8 cellular contexts compared by ENCODE assay signal in genomic region chr19:4337906-4338440, GRCh38. TPM values are rescaled to one million over a fixed set of nuclear protein-coding genes. Genes with fewer than 3 reads are reported as not detected.
DNase-seq lines count a peak whose midpoint lies in the region; ATAC-seq lines count a peak whose summit lies in the region.

No MANE protein-coding gene starts in this region.

- no peak for ATAC-seq in activated CD4-positive, alpha-beta T cell treated with anti-CD3 and anti-CD28 coated beads for 36 hours

- peaks cover 4% of the 10 kb centered on the region for H3K4me1 ChIP-seq in iPS-18a (ENCODE audit: control insufficient read depth, low read depth, low read length)

- H3K27me3 ChIP-seq in iPS-18a (ENCODE audit: control insufficient read depth, insufficient read depth, low read length) = no peaks in the 10 kb centered on the region

- H3K27ac ChIP-seq in iPS-18a (ENCODE audit: low read length) = no peak overlapping the region

- H3K27me3 Mint-ChIP-seq in activated CD4-positive, alpha-beta T cell treated with anti-CD3 and anti-CD28 coated beads for 36 hours = no peaks in the 10 kb centered on the region
- no peaks in the 10 kb centered on the region for H3K27me3 Mint-ChIP-seq in activated T-helper 1 cell treated with anti-CD3 and anti-CD28 coated beads, Interleukin-12 subunit alpha, Interleukin-12 subunit beta, Interleukin-2, Interleukin-4 antibody, amounts not matched to agents 30 ng/mL and 10 ng/mL and 1 ng/mL, durations not matched to agents 14 hours and 24 hours and 36 hours (ENCODE audit: insufficient read depth)
- H3K27me3 Mint-ChIP-seq in stimulated activated naive CD8-positive, alpha-beta T cell treated with anti-CD3 and anti-CD28 coated beads, Interleukin-15, Interleukin-2, amounts not matched to agents 100 ng/mL and 50 ng/mL, for 24 hours = no peaks in the 10 kb centered on the region

- CTCF ChIA-PET in activated CD4-positive, alpha-beta T cell treated with anti-CD3 and anti-CD28 coated beads for 36 hours (lab: Charles Lee) = interaction anchor here (1.0 to 1.6 kb wide), 4 partner anchors 10 to 71 kb away, joined by 3 to 5 read pairs (median 4); partner anchors contain the start of gene CHAF1A

- peaks cover 19% of the 10 kb centered on the region for H3K36me3 Mint-ChIP-seq in activated CD4-positive, alpha-beta T cell treated with anti-CD3 and anti-CD28 coated beads for 36 hours (ENCODE audit: low read depth)
- H3K36me3 Mint-ChIP-seq in activated T-helper 1 cell treated with anti-CD3 and anti-CD28 coated beads, Interleukin-12 subunit alpha, Interleukin-12 subunit beta, Interleukin-2, Interleukin-4 antibody, amounts not matched to agents 30 ng/mL and 10 ng/mL and 1 ng/mL, durations not matched to agents 14 hours and 24 hours and 36 hours (ENCODE audit: low read depth) = peaks cover 15% of the 10 kb centered on the region
- peaks cover 14% of the 10 kb centered on the region for H3K36me3 Mint-ChIP-seq in stimulated activated naive CD8-positive, alpha-beta T cell treated with anti-CD3 and anti-CD28 coated beads, Interleukin-15, Interleukin-2, amounts not matched to agents 100 ng/mL and 50 ng/mL, for 24 hours (ENCODE audit: low read depth)

- H3K4me3 Mint-ChIP-seq in activated CD4-positive, alpha-beta T cell treated with anti-CD3 and anti-CD28 coated beads for 36 hours = peak overlapping the region; percentile 81
- peak overlapping the region; percentile 81 for H3K4me3 Mint-ChIP-seq in activated T-helper 1 cell treated with anti-CD3 and anti-CD28 coated beads, Interleukin-12 subunit alpha, Interleukin-12 subunit beta, Interleukin-2, Interleukin-4 antibody, amounts not matched to agents 30 ng/mL and 10 ng/mL and 1 ng/mL, durations not matched to agents 14 hours and 24 hours and 36 hours
- H3K4me3 Mint-ChIP-seq in stimulated activated naive CD8-positive, alpha-beta T cell treated with anti-CD3 and anti-CD28 coated beads, Interleukin-15, Interleukin-2, amounts not matched to agents 100 ng/mL and 50 ng/mL, for 24 hours = peak overlapping the region; percentile 85

- peaks cover 16% of the 10 kb centered on the region for H3K4me1 Mint-ChIP-seq in activated CD4-positive, alpha-beta T cell treated with anti-CD3 and anti-CD28 coated beads for 36 hours
- H3K4me1 Mint-ChIP-seq in activated T-helper 1 cell treated with anti-CD3 and anti-CD28 coated beads, Interleukin-12 subunit alpha, Interleukin-12 subunit beta, Interleukin-2, Interleukin-4 antibody, amounts not matched to agents 30 ng/mL and 10 ng/mL and 1 ng/mL, durations not matched to agents 14 hours and 24 hours and 36 hours (ENCODE audit: low read depth) = peaks cover 29% of the 10 kb centered on the region
- peaks cover 26% of the 10 kb centered on the region for H3K4me1 Mint-ChIP-seq in stimulated activated naive CD8-positive, alpha-beta T cell treated with anti-CD3 and anti-CD28 coated beads, Interleukin-15, Interleukin-2, amounts not matched to agents 100 ng/mL and 50 ng/mL, for 24 hours (ENCODE audit: low read depth)

- peak overlapping the region; percentile 56 for H3K4me3 ChIP-seq in iPS-18a (ENCODE audit: low read length)

- no peak for DNase-seq in activated CD4-positive, alpha-beta T cell treated with anti-CD3 and anti-CD28 coated beads for 36 hours
- DNase-seq in activated CD4-positive, alpha-beta T cell treated with anti-CD3 and anti-CD28 coated beads for 48 hours = no peak
- no peak for DNase-seq in activated T-helper 1 cell treated with anti-CD3 and anti-CD28 coated beads, Interleukin-12 subunit alpha, Interleukin-12 subunit beta, Interleukin-2, Interleukin-4 antibody, amounts not matched to agents 30 ng/mL and 10 ng/mL and 1 ng/mL, durations not matched to agents 14 hours and 24 hours and 36 hours (ENCODE audit: low spot score)
- DNase-seq in NCI-H524 treated with DMSO at 0.1 percent for 48 hours (lab: John Stamatoyannopoulos, UW) (no peak), G401 (ENCODE audit: low spot score) (no peak), NCI-H187 treated with DMSO at 0.1 percent for 48 hours (lab: John Stamatoyannopoulos, UW) (no peak)

- peak overlapping the region; percentile 94 for H3K27ac Mint-ChIP-seq in activated CD4-positive, alpha-beta T cell treated with anti-CD3 and anti-CD28 coated beads for 36 hours
- H3K27ac Mint-ChIP-seq in activated T-helper 1 cell treated with anti-CD3 and anti-CD28 coated beads, Interleukin-12 subunit alpha, Interleukin-12 subunit beta, Interleukin-2, Interleukin-4 antibody, amounts not matched to agents 30 ng/mL and 10 ng/mL and 1 ng/mL, durations not matched to agents 14 hours and 24 hours and 36 hours = peak overlapping the region; percentile 89
- H3K27ac Mint-ChIP-seq in stimulated activated naive CD8-positive, alpha-beta T cell treated with anti-CD3 and anti-CD28 coated beads, Interleukin-15, Interleukin-2, amounts not matched to agents 100 ng/mL and 50 ng/mL, for 24 hours = peak overlapping the region; percentile 96

- intact Hi-C loops in activated CD4-positive, alpha-beta T cell treated with anti-CD3 and anti-CD28 coated beads for 36 hours (cut with DNase I, micrococcal nuclease) = loop anchor here in 1 of 2 experiments (1.0 kb wide), 1 partner anchor 10 kb away; no protein-coding TSS in a partner anchor
- intact Hi-C loops in activated T-helper 1 cell treated with anti-CD3 and anti-CD28 coated beads, Interleukin-12 subunit alpha, Interleukin-12 subunit beta, Interleukin-2, Interleukin-4 antibody, amounts not matched to agents 30 ng/mL and 10 ng/mL and 1 ng/mL, durations not matched to agents 14 hours and 24 hours and 36 hours (cut with micrococcal nuclease) = no loop called here

- H3K9me3 ChIP-seq in iPS-18a (ENCODE audit: control insufficient read depth, low read depth, low read length) = no peaks in the 10 kb centered on the region

- peak overlapping the region; percentile 29 for H3K9ac ChIP-seq in iPS-18a (ENCODE audit: low read length)

- no peaks in the 10 kb centered on the region for H3K36me3 ChIP-seq in iPS-18a (ENCODE audit: control insufficient read depth, low read depth, low read length)

- POLR2A ChIA-PET in activated CD4-positive, alpha-beta T cell treated with anti-CD3 and anti-CD28 coated beads for 36 hours (lab: Charles Lee) = interaction anchor here (0.6 to 1.0 kb wide), 3 partner anchors 7 to 133 kb away, joined by 3 to 6 read pairs (median 3); no protein-coding TSS in a partner anchor

- in situ Hi-C loops in G401 (cut with HindIII; ENCODE audit: low sequenced_read_pairs) = no loop called here

- peaks cover 9% of the 10 kb centered on the region for H3K9me3 Mint-ChIP-seq in activated CD4-positive, alpha-beta T cell treated with anti-CD3 and anti-CD28 coated beads for 36 hours (ENCODE audit: low read depth)
- H3K9me3 Mint-ChIP-seq in activated T-helper 1 cell treated with anti-CD3 and anti-CD28 coated beads, Interleukin-12 subunit alpha, Interleukin-12 subunit beta, Interleukin-2, Interleukin-4 antibody, amounts not matched to agents 30 ng/mL and 10 ng/mL and 1 ng/mL, durations not matched to agents 14 hours and 24 hours and 36 hours = peaks cover 13% of the 10 kb centered on the region
- H3K9me3 Mint-ChIP-seq in stimulated activated naive CD8-positive, alpha-beta T cell treated with anti-CD3 and anti-CD28 coated beads, Interleukin-15, Interleukin-2, amounts not matched to agents 100 ng/mL and 50 ng/mL, for 24 hours = peaks cover 7% of the 10 kb centered on the region

RNA-seq across cellular contexts. Expression of gene STAP2, which starts 0.7 kb away (rescaled TPM):
- 10 to 100 TPM; 11.0 to 11.5 TPM for total RNA-seq in activated CD4-positive, alpha-beta T cell treated with anti-CD3 and anti-CD28 coated beads for 36 hours
- total RNA-seq in activated T-helper 1 cell treated with anti-CD3 and anti-CD28 coated beads, Interleukin-12 subunit alpha, Interleukin-12 subunit beta, Interleukin-2, Interleukin-4 antibody, amounts not matched to agents 30 ng/mL and 10 ng/mL and 1 ng/mL, durations not matched to agents 14 hours and 24 hours and 36 hours = 12.9 and 15.0 TPM in 2 replicates
- total RNA-seq in G401 (2014; rRNA removed; shearing (Covaris generic)) = 26.0 and 29.8 TPM in 2 replicates

RNA-seq across cellular contexts. Expression of gene MPND, which starts 5.4 kb away (rescaled TPM):
- 10 to 100 TPM; 12.6 to 18.0 TPM for total RNA-seq in activated CD4-positive, alpha-beta T cell treated with anti-CD3 and anti-CD28 coated beads for 36 hours
- total RNA-seq in activated T-helper 1 cell treated with anti-CD3 and anti-CD28 coated beads, Interleukin-12 subunit alpha, Interleukin-12 subunit beta, Interleukin-2, Interleukin-4 antibody, amounts not matched to agents 30 ng/mL and 10 ng/mL and 1 ng/mL, durations not matched to agents 14 hours and 24 hours and 36 hours = 15.7 and 19.3 TPM in 2 replicates
- 29.5 and 51.3 TPM in 2 replicates for total RNA-seq in G401 (2014; rRNA removed; shearing (Covaris generic))

RNA-seq across cellular contexts. Expression of gene FSD1, which starts 33.6 kb away (rescaled TPM):
- 10 to 100 TPM; 23.1 to 25.3 TPM for total RNA-seq in activated CD4-positive, alpha-beta T cell treated with anti-CD3 and anti-CD28 coated beads for 36 hours
- total RNA-seq in activated T-helper 1 cell treated with anti-CD3 and anti-CD28 coated beads, Interleukin-12 subunit alpha, Interleukin-12 subunit beta, Interleukin-2, Interleukin-4 antibody, amounts not matched to agents 30 ng/mL and 10 ng/mL and 1 ng/mL, durations not matched to agents 14 hours and 24 hours and 36 hours = 39.1 and 46.5 TPM in 2 replicates
- 22.9 and 32.9 TPM in 2 replicates for total RNA-seq in G401 (2014; rRNA removed; shearing (Covaris generic))

RNA-seq across cellular contexts. Expression of gene TMIGD2, which starts 35.8 kb away (rescaled TPM):
- total RNA-seq in activated CD4-positive, alpha-beta T cell treated with anti-CD3 and anti-CD28 coated beads for 36 hours = 10 to 100 TPM; 15.8 to 16.1 TPM
- total RNA-seq in activated T-helper 1 cell treated with anti-CD3 and anti-CD28 coated beads, Interleukin-12 subunit alpha, Interleukin-12 subunit beta, Interleukin-2, Interleukin-4 antibody, amounts not matched to agents 30 ng/mL and 10 ng/mL and 1 ng/mL, durations not matched to agents 14 hours and 24 hours and 36 hours = 11.0 and 13.2 TPM in 2 replicates
- not detected in 2 replicates for total RNA-seq in G401 (2014; rRNA removed; shearing (Covaris generic))

RNA-seq across cellular contexts. Expression of gene SHD, which starts 58.9 kb away (rescaled TPM):
- not detected for total RNA-seq in activated CD4-positive, alpha-beta T cell treated with anti-CD3 and anti-CD28 coated beads for 36 hours
- not detected in 2 replicates for total RNA-seq in activated T-helper 1 cell treated with anti-CD3 and anti-CD28 coated beads, Interleukin-12 subunit alpha, Interleukin-12 subunit beta, Interleukin-2, Interleukin-4 antibody, amounts not matched to agents 30 ng/mL and 10 ng/mL and 1 ng/mL, durations not matched to agents 14 hours and 24 hours and 36 hours
- total RNA-seq in G401 (2014; rRNA removed; shearing (Covaris generic)) = 0.37 TPM in 1 of 2 replicates, not detected in the other
